In genomic region chr9:130193531-130194405, GRCh38 we compare ENCODE assay signal across 15 cellular contexts. TPM values are rescaled to one million over a fixed set of nuclear protein-coding genes. Genes with fewer than 3 reads are reported as not detected.
A peak's percentile ranks its signal among the peaks of the same experiment; 100 is the strongest.
DNase-seq lines count a peak whose midpoint lies in the region; ATAC-seq, FAIRE-seq and TF ChIP-seq lines count a peak whose summit lies in the region.
"Had no signal": no experiment of that assay in that cellular context is flagged by ENCODE, and none has a peak within 500 bp of the region (broad histone marks: within the 10 kb centered on the region; RNA-seq: fewer than 3 reads in every experiment).

No MANE protein-coding gene starts in this region.

- POLR2A ChIA-PET in K562 (lab: Yijun Ruan, JAX) = interaction anchor here (0.5 to 0.8 kb wide), 5 partner anchors 14 to 281 kb away, joined by 3 to 4 read pairs (median 3); no protein-coding TSS in a partner anchor

- in situ Hi-C loops in K562 (cut with MboI) = no loop called here

- no peaks in the 10 kb centered on the region for H3K9me3 Mint-ChIP-seq in activated naive CD4-positive, alpha-beta T cell treated with anti-CD3 and anti-CD28 coated beads, Interleukin-2, amount 50 U/mL, for 72 hours
- no peaks in the 10 kb centered on the region for H3K9me3 Mint-ChIP-seq in activated naive CD4-positive, alpha-beta T cell treated with anti-CD3 and anti-CD28 coated beads, Interleukin-2, amount 10 ng/mL, durations not matched to agents 7 days and 5 days
- H3K9me3 Mint-ChIP-seq: activated T-cell treated with anti-CD3 and anti-CD28 coated beads, Interleukin-2, amount 50 U/mL, for 4 hours; memory B cell had no signal

- peak overlapping the region; percentile 33 to 75 for H3K27ac Mint-ChIP-seq in activated naive CD4-positive, alpha-beta T cell treated with anti-CD3 and anti-CD28 coated beads, Interleukin-2, amount 50 U/mL, for 72 hours
- no peak overlapping the region for H3K27ac Mint-ChIP-seq in activated naive CD4-positive, alpha-beta T cell treated with anti-CD3 and anti-CD28 coated beads, Interleukin-2, amount 10 ng/mL, durations not matched to agents 7 days and 5 days
- H3K27ac Mint-ChIP-seq: memory B cell had no signal

- dilution Hi-C loops in keratinocyte (cut with MboI; ENCODE audit: extremely low pct_ligation_motif_present, low sequenced_read_pairs) = no loop called here

- no peak overlapping the region for H3K4me2 ChIP-seq in K562 (ENCODE audit: insufficient read depth, low read length)
- peak overlapping the region; percentile 45 for H3K4me2 ChIP-seq in keratinocyte (ENCODE audit: control insufficient read depth, extremely low read depth, insufficient read depth, low read depth, low read length)
- H3K4me2 ChIP-seq: A549 had no signal

- CTCF ChIA-PET in activated naive CD4-positive, alpha-beta T cell treated with anti-CD3 and anti-CD28 coated beads, Interleukin-2, amount 10 ng/mL, durations not matched to agents 7 days and 5 days (lab: Charles Lee) = no interaction called here
- CTCF ChIA-PET in K562 (lab: Yijun Ruan, JAX; ENCODE audit: low intra/inter-chr PET ratio) = no interaction called here

- H3K27me3 Mint-ChIP-seq in activated naive CD4-positive, alpha-beta T cell treated with anti-CD3 and anti-CD28 coated beads, Interleukin-2, amount 10 ng/mL, durations not matched to agents 7 days and 5 days = peaks cover 11% of the 10 kb centered on the region

- H3K9me3 ChIP-seq in K562 (replicated peaks; ENCODE audit: control insufficient read depth, insufficient read depth, low read depth, low read length) (no peaks in the 10 kb centered on the region), keratinocyte (ENCODE audit: control insufficient read depth, low read depth, low read length) (no peaks in the 10 kb centered on the region)
- H3K9me3 ChIP-seq: A549 had no signal

- intact Hi-C loops in K562 (cut with micrococcal nuclease) = no loop called here

- no peak for TF ChIP-seq POLR2A in K562 (conservative IDR thresholded peaks at IDR 0.05)

- no peak for TF ChIP-seq CTCF in K562 (IDR thresholded peaks at IDR 0.05 in 2 of 3, conservative IDR thresholded peaks at IDR 0.05 in 1 of 3; ENCODE audit: insufficient read depth in 2 of 3, low read depth in 1 of 3, low read length in 3 of 3)
- no peak for TF ChIP-seq CTCF in keratinocyte (optimal IDR thresholded peaks at IDR 0.05 in 1 of 3, IDR thresholded peaks at IDR 0.05 in 1 of 3, conservative IDR thresholded peaks at IDR 0.05 in 1 of 3; ENCODE audit: extremely low read depth in 1 of 3, insufficient read depth in 2 of 3, low read length in 3 of 3)

- H3K4me1 Mint-ChIP-seq in activated naive CD4-positive, alpha-beta T cell treated with anti-CD3 and anti-CD28 coated beads, Interleukin-2, amount 10 ng/mL, durations not matched to agents 7 days and 5 days = no peaks in the 10 kb centered on the region
- H3K4me1 Mint-ChIP-seq: memory B cell had no signal

- H2AFZ ChIP-seq in K562 (ENCODE audit: low read depth, low read length) (no peak overlapping the region), keratinocyte (ENCODE audit: control insufficient read depth, low read length) (no peak overlapping the region)

- ATAC-seq in activated naive CD4-positive, alpha-beta T cell treated with anti-CD3 and anti-CD28 coated beads, Interleukin-2, amount 50 U/mL, for 72 hours = no peak
- ATAC-seq in K562 (peak; percentile 59), HG02973 (IDR thresholded peaks at IDR 0.05; ENCODE audit: unreplicated experiment) (no peak)
- ATAC-seq: activated T-cell treated with anti-CD3 and anti-CD28 coated beads, Interleukin-2, amount 50 U/mL, for 4 hours had no signal

- H3K4me3 Mint-ChIP-seq in activated naive CD4-positive, alpha-beta T cell treated with anti-CD3 and anti-CD28 coated beads, Interleukin-2, amount 10 ng/mL, durations not matched to agents 7 days and 5 days = no peak overlapping the region
- H3K4me3 Mint-ChIP-seq: activated T-cell treated with anti-CD3 and anti-CD28 coated beads, Interleukin-2, amount 50 U/mL, for 4 hours; memory B cell had no signal

- no peak for TF ChIP-seq EP300 in K562 (IDR thresholded peaks at IDR 0.05; ENCODE audit: low read length)

- H3K27ac ChIP-seq in K562 (ENCODE audit: extremely low read depth, low read depth, low read length) (no peak overlapping the region), keratinocyte (ENCODE audit: control insufficient read depth, insufficient read depth, low read length) (no peak overlapping the region), temporal lobe (ENCODE audit: low read depth, low read length) (peak overlapping the region; percentile 69)
- H3K27ac ChIP-seq: HL-60 had no signal

- peaks cover 7% of the 10 kb centered on the region for H3K9me1 ChIP-seq in K562 (ENCODE audit: control insufficient read depth, insufficient read depth, low read length)
- peaks cover 5% of the 10 kb centered on the region for H3K9me1 ChIP-seq in keratinocyte (ENCODE audit: control insufficient read depth, extremely low read depth, insufficient read depth, low read length)

- H3K36me3 Mint-ChIP-seq in activated naive CD4-positive, alpha-beta T cell treated with anti-CD3 and anti-CD28 coated beads, Interleukin-2, amount 50 U/mL, for 72 hours = no peaks in the 10 kb centered on the region
- H3K36me3 Mint-ChIP-seq in activated naive CD4-positive, alpha-beta T cell treated with anti-CD3 and anti-CD28 coated beads, Interleukin-2, amount 10 ng/mL, durations not matched to agents 7 days and 5 days = no peaks in the 10 kb centered on the region
- H3K36me3 Mint-ChIP-seq: memory B cell had no signal

- H3K4me3 ChIP-seq in K562 (no peak overlapping the region), keratinocyte (ENCODE audit: control insufficient read depth in 2 of 3, extremely low read depth in 1 of 3, insufficient read depth in 2 of 3, low read depth in 1 of 3, low read length in 3 of 3) (no peak overlapping the region)
- H3K4me3 ChIP-seq: A549, GM12878 had no signal

- H3K4me1 ChIP-seq in K562 (replicated peaks in 1 of 2; ENCODE audit: control insufficient read depth in 2 of 2, insufficient read depth in 2 of 2, low read length in 2 of 2) (peaks cover 20 to 77% of the 10 kb centered on the region in 2 experiments), keratinocyte (ENCODE audit: control insufficient read depth, extremely low read depth, insufficient read depth, low read length) (peaks cover 44% of the 10 kb centered on the region)
- H3K4me1 ChIP-seq: A549 had no signal

- peaks cover 8% of the 10 kb centered on the region; the same call in 2 of the 3 replicates for H3K79me2 ChIP-seq in K562 (ENCODE audit: control insufficient read depth, insufficient read depth, low read length)
- peaks cover 84% of the 10 kb centered on the region for H3K79me2 ChIP-seq in keratinocyte (ENCODE audit: control insufficient read depth, insufficient read depth, low read length)

- FAIRE-seq in K562 (lab: Jason Lieb, UNC) = no peak
- no peak for FAIRE-seq in keratinocyte (lab: Jason Lieb, UNC)
- FAIRE-seq: A549, D721Med, GM12878 had no signal

- TF ChIP-seq RAD21 in K562 (CRISPR knock-in tag; conservative IDR thresholded peaks at IDR 0.05 in 1 of 2, IDR thresholded peaks at IDR 0.05 in 1 of 2) = no peak

- no peak for DNase-seq in activated naive CD4-positive, alpha-beta T cell treated with anti-CD3 and anti-CD28 coated beads, Interleukin-2, amount 50 U/mL, for 72 hours (ENCODE audit: low spot score in 2 of 2)
- DNase-seq in activated naive CD4-positive, alpha-beta T cell treated with anti-CD3 and anti-CD28 coated beads, Interleukin-2, amount 10 ng/mL, durations not matched to agents 7 days and 5 days = no peak
- DNase-seq in K562 (ENCODE audit: extremely low read depth in 1 of 4, low spot score in 3 of 4) (peak in 2 of 4 experiments; percentile 35 to 40), keratinocyte (ENCODE audit: low read depth, low spot score) (no peak), DMS153 (lab: John Stamatoyannopoulos, UW) (no peak), GOT3 (lab: John Stamatoyannopoulos, UW) (no peak)
- DNase-seq: activated T-cell treated with anti-CD3 and anti-CD28 coated beads, Interleukin-2, amount 50 U/mL, for 4 hours; foreskin melanocyte had no signal

- peaks cover 32% of the 10 kb centered on the region for H4K20me1 ChIP-seq in K562 (replicated peaks; ENCODE audit: control insufficient read depth, insufficient read depth, low read length)
- H4K20me1 ChIP-seq in keratinocyte (ENCODE audit: control insufficient read depth, extremely low read depth, insufficient read depth, low read length) = peaks cover 21% of the 10 kb centered on the region

- no peaks in the 10 kb centered on the region for H3K27me3 ChIP-seq in K562 (ENCODE audit: control insufficient read depth in 2 of 2, insufficient read depth in 2 of 2, low read length in 2 of 2)
- H3K27me3 ChIP-seq in keratinocyte (ENCODE audit: control insufficient read depth, extremely low read depth, insufficient read depth, low read length) = no peaks in the 10 kb centered on the region

- 41% methylated on average over 21 of the region's 29 CpGs for WGBS in K562 (ENCODE audit: insufficient coverage, low coverage, missing lambda C conversion rate)

- no TSS peak for BruUV-seq in K562 (replicated peaks; lab: Mats Ljungman, UMichigan)

- peak overlapping the region in 1 of 2 experiments; percentile 70; a peak in 2 of 4 replicates for H3K9ac ChIP-seq in K562 (ENCODE audit: insufficient read depth in 1 of 2, low read depth in 2 of 2, low read length in 2 of 2)
- no peak overlapping the region for H3K9ac ChIP-seq in keratinocyte (ENCODE audit: control insufficient read depth, extremely low read depth, insufficient read depth, low read length)

- no peaks in the 10 kb centered on the region for H3K36me3 ChIP-seq in K562 (ENCODE audit: control insufficient read depth, insufficient read depth, low read length)
- H3K36me3 ChIP-seq in keratinocyte (ENCODE audit: control insufficient read depth in 2 of 2, extremely low read depth in 1 of 2, insufficient read depth in 2 of 2, low read length in 2 of 2) = peaks cover 0 to 1% of the 10 kb centered on the region in 2 experiments

RNA-seq across cellular contexts. Expression of gene NCS1, which starts 21.6 kb away (rescaled TPM):
- 10 to 100 TPM; 13.5 to 14.0 TPM for total RNA-seq in activated naive CD4-positive, alpha-beta T cell treated with anti-CD3 and anti-CD28 coated beads, Interleukin-2, amount 50 U/mL, for 72 hours
- 6.1 and 14.0 TPM in 2 replicates for total RNA-seq in K562 (2011; cell fraction: chromatin; rRNA removed; ENCODE audit: low replicate concordance)
- total RNA-seq in K562 (2011; cell fraction: nucleolus; rRNA removed) = 10.3 and 11.0 TPM in 2 replicates
- total RNA-seq in K562 (2011; cell fraction: nucleoplasm; rRNA removed) = 7.1 and 7.5 TPM in 2 replicates
- total RNA-seq in K562 (2014; rRNA removed) (9.6 and 11.6 TPM in 2 replicates), K562 (2014; rRNA removed; fragmentation: Illumina TruSeq; extraction: Trizol) (7.6 and 8.0 TPM in 2 replicates), K562 (2015; rRNA removed; fragmentation: Illumina TruSeq; extraction: Trizol) (6.9 and 7.4 TPM in 2 replicates), K562 (2021) (22.8 and 25.0 TPM in 2 replicates), temporal lobe (138 TPM)
- polyA plus RNA-seq in K562 (2011; rRNA removed) (24.0 and 27.0 TPM in 2 replicates), K562 (2014; fragmentation: Illumina TruSeq; extraction: Trizol) (10.5 and 19.7 TPM in 2 replicates), K562 (2014; fragmentation: Nextera tagmentation; extraction: Ambion mirVana) (under 1 TPM; 0.28 to 0.66 TPM), K562 (2014; rRNA removed) (11.2 and 13.1 TPM in 2 replicates), keratinocyte (49.1 to 67.4 TPM (median 61.6 TPM) in 3 replicates)
- polyA plus RNA-seq in K562 (2011; cell fraction: cytosol; rRNA removed) = 25.2 and 37.2 TPM in 2 replicates
- polyA plus RNA-seq in K562 (2011; cell fraction: nucleus; rRNA removed) = 10.2 and 16.2 TPM in 2 replicates
- 9.2 and 10.6 TPM in 2 replicates for polyA plus RNA-seq in K562 (2012)
- polyA minus RNA-seq in K562 (2011; rRNA and poly(A)+ RNA removed) = 12.8 and 20.5 TPM in 2 replicates
- 14.7 and 17.9 TPM in 2 replicates for polyA minus RNA-seq in K562 (2011; cell fraction: cytosol; rRNA and poly(A)+ RNA removed)
- polyA minus RNA-seq in K562 (2011; cell fraction: nucleus; rRNA and poly(A)+ RNA removed) = 3.1 and 3.7 TPM in 2 replicates
- polyA plus RNA-seq in keratinocyte (2011; ENCODE audit: low read depth) = 7.2 TPM
- 52.4 and 71.2 TPM in 2 replicates for polyA plus RNA-seq in keratinocyte (2011; cell fraction: cytosol; rRNA removed)
- 35.4 and 37.0 TPM in 2 replicates for polyA plus RNA-seq in keratinocyte (2011; cell fraction: nucleus; rRNA removed)
- 26.6 and 49.7 TPM in 2 replicates for polyA plus RNA-seq in keratinocyte (2012; ENCODE audit: low replicate concordance)
- polyA minus RNA-seq in keratinocyte = 45.3 to 74.1 TPM (median 69.9 TPM) in 3 replicates
- polyA minus RNA-seq in keratinocyte (2011; cell fraction: cytosol; rRNA and poly(A)+ RNA removed) = 94.6 TPM
- polyA minus RNA-seq in keratinocyte (2011; cell fraction: nucleus; rRNA and poly(A)+ RNA removed) = 22.4 and 28.3 TPM in 2 replicates
